9 cellular contexts compared by ENCODE assay signal in the genomic region with DNA sequence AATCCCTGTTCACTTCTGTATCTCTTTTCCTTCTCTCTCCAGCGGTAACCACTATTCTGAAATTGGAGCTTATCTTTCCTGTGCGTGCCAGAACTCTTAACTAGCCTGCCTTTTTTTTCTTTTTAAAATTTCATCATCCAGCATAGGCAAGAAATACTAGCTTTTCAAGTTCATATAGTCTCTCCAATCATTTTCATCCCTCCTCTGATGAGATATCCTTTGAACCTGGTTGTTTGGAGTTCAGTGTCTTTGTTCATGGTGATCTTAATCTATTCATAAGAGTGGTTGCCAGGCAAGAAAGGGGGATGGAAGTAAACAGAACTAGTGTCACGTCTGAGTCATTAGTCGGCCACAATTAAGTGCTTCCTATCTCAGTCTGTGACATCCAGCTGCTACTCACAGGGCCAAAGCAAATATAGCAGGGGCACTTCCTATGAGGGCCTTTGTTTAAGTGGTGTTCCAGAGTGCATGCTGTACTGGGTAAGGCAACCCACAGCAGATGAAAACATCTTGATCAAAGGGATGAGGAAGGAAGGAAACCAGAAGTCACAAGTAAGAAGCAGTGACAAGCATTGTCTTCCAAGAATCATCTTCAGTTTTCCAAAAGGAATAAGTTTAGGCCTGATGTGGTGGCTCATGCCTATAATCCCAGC. TPM values are rescaled to one million over a fixed set of nuclear protein-coding genes. Genes with fewer than 3 reads are reported as not detected.
DNase-seq lines count a peak whose midpoint lies in the region; ATAC-seq and TF ChIP-seq lines count a peak whose summit lies in the region.
"Had no signal": no experiment of that assay in that cellular context is flagged by ENCODE, and none has a peak within 500 bp of the region (broad histone marks: within the 10 kb centered on the region; RNA-seq: fewer than 3 reads in every experiment).

No MANE protein-coding gene starts in this region.

- no peaks in the 10 kb centered on the region for H3K36me3 ChIP-seq in CD8-positive, alpha-beta memory T cell (ENCODE audit: insufficient read depth, low read length)
- no peaks in the 10 kb centered on the region for H3K36me3 ChIP-seq in lower lobe of right lung
- H3K36me3 ChIP-seq in H7 (replicated peaks; ENCODE audit: control insufficient read depth, insufficient read depth, low read length), result no peaks in the 10 kb centered on the region
- H3K36me3 ChIP-seq: neutrophil had no signal

- POLR2A ChIA-PET in CD8-positive, alpha-beta memory T cell (lab: Charles Lee), result no interaction called here

- H3K27me3 Mint-ChIP-seq in CD8-positive, alpha-beta memory T cell, result peaks cover 0 to 2% of the 10 kb centered on the region in 2 donors

- in situ Hi-C loops in astrocyte of the spinal cord (cut with HindIII; ENCODE audit: low sequenced_read_pairs), result no loop called here

- no peaks in the 10 kb centered on the region for H3K4me1 ChIP-seq in CD8-positive, alpha-beta memory T cell (ENCODE audit: insufficient read depth, low read length)
- no peaks in the 10 kb centered on the region for H3K4me1 ChIP-seq in lower lobe of right lung

- peaks cover 5 to 8% (median 7%) of the 10 kb centered on the region in 3 donors for H3K4me1 Mint-ChIP-seq in CD8-positive, alpha-beta memory T cell

- no peaks in the 10 kb centered on the region for H3K27me3 ChIP-seq in CD8-positive, alpha-beta memory T cell (ENCODE audit: insufficient read depth, low read length, poor library complexity, severe bottlenecking)
- H3K27me3 ChIP-seq in lower lobe of right lung (ENCODE audit: low read depth) (no peaks in the 10 kb centered on the region), H7 (ENCODE audit: control insufficient read depth, insufficient read depth, low read length) (no peaks in the 10 kb centered on the region)
- H3K27me3 ChIP-seq: neutrophil had no signal

- CTCF ChIA-PET in CD8-positive, alpha-beta memory T cell (lab: Charles Lee), result no interaction called here

- no peaks in the 10 kb centered on the region for H3K36me3 Mint-ChIP-seq in CD8-positive, alpha-beta memory T cell

- no peaks in the 10 kb centered on the region for H3K9me3 Mint-ChIP-seq in CD8-positive, alpha-beta memory T cell

- H3K4me3 Mint-ChIP-seq in CD8-positive, alpha-beta memory T cell, result no peak overlapping the region

- H3K9me3 ChIP-seq in CD8-positive, alpha-beta memory T cell (ENCODE audit: low read length), result no peaks in the 10 kb centered on the region
- no peaks in the 10 kb centered on the region for H3K9me3 ChIP-seq in lower lobe of right lung
- H3K9me3 ChIP-seq: neutrophil had no signal

- TF ChIP-seq CTCF in astrocyte of the spinal cord (IDR thresholded peaks at IDR 0.05; ENCODE audit: low read depth, low read length) (no peak), lower lobe of right lung (IDR thresholded peaks at IDR 0.05) (no peak)

- H3K27ac ChIP-seq in CD8-positive, alpha-beta memory T cell (ENCODE audit: low read depth, low read length), result no peak overlapping the region
- no peak overlapping the region for H3K27ac ChIP-seq in lower lobe of right lung
- H3K27ac ChIP-seq: neutrophil had no signal

- no peak overlapping the region for H3K4me3 ChIP-seq in CD8-positive, alpha-beta memory T cell (ENCODE audit: low read length)
- H3K4me3 ChIP-seq in astrocyte of the spinal cord (ENCODE audit: low read depth, low read length) (no peak overlapping the region), lower lobe of right lung (no peak overlapping the region), H7 (ENCODE audit: insufficient read depth, low read depth, low read length) (no peak overlapping the region)

- peak in 3 of 5 donors; percentile 37 to 58 (median 48) for DNase-seq in CD8-positive, alpha-beta memory T cell
- peak; percentile 61 for DNase-seq in NOMO-1 treated with dmso at 0.1 percent for 144 hours (lab: John Stamatoyannopoulos, UW; ENCODE audit: unreplicated experiment)
- peak; percentile 72 for DNase-seq in astrocyte of the spinal cord (ENCODE audit: low read depth, low spot score)
- DNase-seq in lower lobe of right lung, result no peak
- no peak for DNase-seq in H7
- DNase-seq in hypothalamus (lab: John Stamatoyannopoulos, UW), result no peak

- H3K27ac Mint-ChIP-seq in CD8-positive, alpha-beta memory T cell, result peak overlapping the region in 7 of 8 donors; percentile 32 to 87 (median 59)

- intact Hi-C loops in lower lobe of right lung (cut with DNase I), result no loop called here

- ATAC-seq in GM18868 (IDR thresholded peaks at IDR 0.05; ENCODE audit: unreplicated experiment), result peak; percentile 74
- ATAC-seq in HG03565 (IDR thresholded peaks at IDR 0.05; ENCODE audit: unreplicated experiment), result peak; percentile 48
- ATAC-seq in lower lobe of right lung, result peak; percentile 84 to 86

RNA-seq across cellular contexts. Expression of a gene that starts 56.4 kb away (rescaled TPM):
- 10 to 100 TPM; 33.0 to 34.9 TPM for total RNA-seq in CD8-positive, alpha-beta memory T cell
- polyA plus RNA-seq in CD8-positive, alpha-beta memory T cell, result 10.8 TPM
- total RNA-seq in lower lobe of right lung, result 61.9 TPM
- 27.2 and 37.7 TPM in 2 replicates for total RNA-seq in H7 (2014; rRNA removed; shearing (Covaris generic))

Comparison
In these comparisons a context has a peak if more than half of its experiments do, and no peak if none do; other contexts are left out.
1. DNase-seq: peak in CD8-positive, alpha-beta memory T cell (3 of 5), NOMO-1 treated with dmso at 0.1 percent for 144 hours (single experiment) and astrocyte of the spinal cord (single experiment); none in lower lobe of right lung (single experiment), H7 (single experiment) and hypothalamus (0 of 51).
2. Peak in every context shown above with its lines, with median percentiles within 50 percentile points of each other: ATAC-seq.